In genomic region chr12:44287545-44287944, GRCh38 we compare ENCODE assay signal across 24 cellular contexts.
A peak's percentile ranks its signal among the peaks of the same experiment; 100 is the strongest.
DNase-seq lines count a peak whose midpoint lies in the region; ATAC-seq and TF ChIP-seq lines count a peak whose summit lies in the region.
"Had no signal": no experiment of that assay in that cellular context is flagged by ENCODE, and none has a peak within 500 bp of the region (broad histone marks: within the 10 kb centered on the region; RNA-seq: fewer than 3 reads in every experiment).

No MANE protein-coding gene starts in this region.

- no peak overlapping the region for H4K91ac ChIP-seq in IMR-90 (ENCODE audit: insufficient read depth, low read depth, low read length)

- H2BK15ac ChIP-seq in IMR-90 (ENCODE audit: low read depth, low read length): no peak overlapping the region

- H3K18ac ChIP-seq in IMR-90 (ENCODE audit: low read depth, low read length): no peak overlapping the region

- no peak overlapping the region for H3K14ac ChIP-seq in IMR-90 (replicated peaks; ENCODE audit: low read depth, low read length)

- H4K20me1 ChIP-seq in IMR-90 (ENCODE audit: insufficient read depth, low read length) (no peaks in the 10 kb centered on the region), osteoblast (ENCODE audit: insufficient read depth, low read length) (no peaks in the 10 kb centered on the region)

- H3K4me3 ChIP-seq in IMR-90 (ENCODE audit: insufficient read depth, low read depth, low read length) (no peak overlapping the region), epithelial cell of esophagus (ENCODE audit: low read length) (no peak overlapping the region), osteoblast (ENCODE audit: insufficient read depth, low read length) (no peak overlapping the region)
- H3K4me3 ChIP-seq: thyroid gland had no signal

- CTCF ChIA-PET in IMR-90 (lab: Yijun Ruan, JAX) (no interaction called here), RWPE1 (lab: Yijun Ruan, JAX) (interaction anchor here (0.7 kb wide), 1 partner anchor 13 kb away, joined by 3 read pairs; no protein-coding TSS in a partner anchor)

- H3K79me2 ChIP-seq in osteoblast (ENCODE audit: insufficient read depth, low read length): no peaks in the 10 kb centered on the region

- H3K9ac ChIP-seq in IMR-90 (ENCODE audit: low read depth, low read length): no peak overlapping the region

- H3K9me1 ChIP-seq in IMR-90 (ENCODE audit: insufficient read depth, low read length): no peaks in the 10 kb centered on the region

- H2BK20ac ChIP-seq in IMR-90 (ENCODE audit: low read depth, low read length): no peak overlapping the region

- no peak overlapping the region for H2AK5ac ChIP-seq in IMR-90 (ENCODE audit: low read depth, low read length)

- H3K27me3 ChIP-seq in IMR-90 (ENCODE audit: control insufficient read depth, insufficient read depth, low read length) (no peaks in the 10 kb centered on the region), osteoblast (ENCODE audit: insufficient read depth, low read length) (no peaks in the 10 kb centered on the region)
- H3K27me3 ChIP-seq: thyroid gland had no signal

- no peak overlapping the region for H2BK5ac ChIP-seq in IMR-90 (ENCODE audit: low read depth, low read length, poor library complexity, severe bottlenecking)

- dilution Hi-C loops in IMR-90 (cut with HindIII; ENCODE audit: low sequenced_read_pairs, unreplicated experiment): no loop called here

- H3K4me1 ChIP-seq in IMR-90 (ENCODE audit: control insufficient read depth, insufficient read depth, low read length) (no peaks in the 10 kb centered on the region), osteoblast (ENCODE audit: insufficient read depth, low read length) (peaks cover 8% of the 10 kb centered on the region)
- H3K4me1 ChIP-seq: Caco-2, thyroid gland had no signal

- no peak for TF ChIP-seq POLR2A in IMR-90 (IDR thresholded peaks at IDR 0.05; ENCODE audit: low read depth, low read length)

- H3K56ac ChIP-seq in IMR-90 (ENCODE audit: extremely low read depth, insufficient read depth, low read length): no peak overlapping the region

- POLR2A ChIA-PET in IMR-90 (lab: Charles Lee; ENCODE audit: unreplicated experiment) (no interaction called here), RWPE1 (lab: Yijun Ruan, JAX; ENCODE audit: low non-redundant PET) (no interaction called here)

- H2BK120ac ChIP-seq in IMR-90 (ENCODE audit: low read depth, low read length): no peak overlapping the region

- TF ChIP-seq CTCF in IMR-90 (conservative IDR thresholded peaks at IDR 0.05; ENCODE audit: low read depth, low read length) (no peak), epithelial cell of esophagus (IDR thresholded peaks at IDR 0.05; ENCODE audit: insufficient read depth, low read depth, low read length, missing control alignments) (no peak), osteoblast (IDR thresholded peaks at IDR 0.05; ENCODE audit: extremely low read depth, low read depth, low read length) (no peak), RWPE1 (conservative IDR thresholded peaks at IDR 0.05; ENCODE audit: low read depth) (no peak)

- in situ Hi-C loops in IMR-90 (cut with MboI; ENCODE audit: low sequenced_read_pairs): no loop called here

- H3K23ac ChIP-seq in IMR-90 (ENCODE audit: low read depth, low read length): no peak overlapping the region

- BruUV-seq in IMR-90 (replicated peaks; lab: Mats Ljungman, UMichigan): no TSS peak

- intact Hi-C loops in IMR-90 (cut with micrococcal nuclease): no loop called here

- no peak overlapping the region for H4K5ac ChIP-seq in IMR-90 (ENCODE audit: low read depth, low read length)

- ATAC-seq in IMR-90 (ENCODE audit: low read depth) (no peak), GM21717 (IDR thresholded peaks at IDR 0.05; ENCODE audit: unreplicated experiment) (no peak)
- ATAC-seq: HCT116; naive thymus-derived CD4-positive, alpha-beta T cell had no signal

- H3K79me1 ChIP-seq in IMR-90 (ENCODE audit: low read depth in 1 of 2, low read length in 2 of 2): no peaks in the 10 kb centered on the region

- H4K8ac ChIP-seq in IMR-90 (ENCODE audit: low read depth in 2 of 2, low read length in 2 of 2): no peak overlapping the region

- H2AK9ac ChIP-seq in IMR-90 (replicated peaks; ENCODE audit: low read depth, low read length, poor library complexity): no peak overlapping the region

- DNase-seq in NCI-H82 (lab: John Stamatoyannopoulos, UW): peak; percentile 10
- no peak for DNase-seq in NCI-H82 treated with DMSO at 0.1 percent for 48 hours (lab: John Stamatoyannopoulos, UW; ENCODE audit: unreplicated experiment)
- peak; percentile 43 for DNase-seq in IMR-90
- peak; percentile 55 for DNase-seq in epithelial cell of esophagus (ENCODE audit: low read depth)
- peak; percentile 15 for DNase-seq in osteoblast (ENCODE audit: insufficient read length, low spot score, missing footprints)
- DNase-seq in RWPE1 (ENCODE audit: low spot score): no peak
- DNase-seq in cerebellar cortex (ENCODE audit: low spot score): no peak
- DNase-seq: activated CD4-positive, alpha-beta memory T cell treated with anti-CD3 and anti-CD28 coated beads, Interleukin-2, amount 10 ng/mL, durations not matched to agents 7 days and 5 days; activated CD4-positive, alpha-beta T cell treated with anti-CD3 and anti-CD28 coated beads for 1 hour; aorta; Caco-2; caudate nucleus; GDM1; KBM-7; kidney; naive thymus-derived CD4-positive, alpha-beta T cell; NCI-H2171; NCI-H526; occipital lobe; T-helper 2 cell; thyroid gland had no signal

- H3K4ac ChIP-seq in IMR-90 (ENCODE audit: low read depth, low read length): no peak overlapping the region

- no peak for TF ChIP-seq RAD21 in IMR-90 (IDR thresholded peaks at IDR 0.05; ENCODE audit: low read length)

- H2AFZ ChIP-seq in IMR-90 (replicated peaks; ENCODE audit: low read length, poor library complexity) (no peak overlapping the region), osteoblast (ENCODE audit: low read length) (no peak overlapping the region)

- no peak overlapping the region for H3K27ac ChIP-seq in IMR-90 (ENCODE audit: insufficient read depth, low read length)
- no peak overlapping the region for H3K27ac ChIP-seq in osteoblast (ENCODE audit: low read depth, low read length)
- H3K27ac ChIP-seq in RWPE1: no peak overlapping the region
- H3K27ac ChIP-seq: C4-2B, thyroid gland had no signal

- H3K36me3 ChIP-seq in IMR-90 (ENCODE audit: control insufficient read depth, insufficient read depth, low read length): no peaks in the 10 kb centered on the region
- no peaks in the 10 kb centered on the region for H3K36me3 ChIP-seq in osteoblast (ENCODE audit: insufficient read depth, low read length)
- H3K36me3 ChIP-seq: thyroid gland had no signal

- no peak overlapping the region for H3K4me2 ChIP-seq in IMR-90 (ENCODE audit: low read depth, low read length)
- no peak overlapping the region for H3K4me2 ChIP-seq in osteoblast (ENCODE audit: insufficient read depth, low read length)

- H3K9me3 ChIP-seq in IMR-90 (ENCODE audit: control insufficient read depth, insufficient read depth, low read length): no peaks in the 10 kb centered on the region
- no peaks in the 10 kb centered on the region for H3K9me3 ChIP-seq in osteoblast (ENCODE audit: low read depth, low read length)
- H3K9me3 ChIP-seq: Caco-2, thyroid gland had no signal

TF ChIP-seq in IMR-90, 13 proteins besides CTCF, POLR2A, EP300 and RAD21:
- TF ChIP-seq SMC3 (IDR thresholded peaks at IDR 0.05; ENCODE audit: low read depth, low read length) (no peak), NFE2L2 (IDR thresholded peaks at IDR 0.05; ENCODE audit: low read depth, low read length) (no peak), CHD1 (IDR thresholded peaks at IDR 0.05; ENCODE audit: low read depth, low read length) (no peak), FOS (IDR thresholded peaks at IDR 0.05; ENCODE audit: low read depth, low read length) (no peak), RCOR1 (IDR thresholded peaks at IDR 0.05; ENCODE audit: insufficient replicate concordance, low read length) (no peak), MAFK (IDR thresholded peaks at IDR 0.05; ENCODE audit: low read depth, low read length) (no peak), CEBPB (IDR thresholded peaks at IDR 0.05; ENCODE audit: low read depth, low read length) (no peak; the same call in 1 of the 2 replicates), MXI1 (IDR thresholded peaks at IDR 0.05; ENCODE audit: borderline replicate concordance, low read depth, low read length) (no peak), MAZ (IDR thresholded peaks at IDR 0.05; ENCODE audit: borderline replicate concordance, low read depth, low read length) (no peak), BHLHE40 (IDR thresholded peaks at IDR 0.05; ENCODE audit: low read depth, low read length) (no peak), RFX5 (IDR thresholded peaks at IDR 0.05; ENCODE audit: low read depth, low read length) (no peak)
- TF ChIP-seq, protein P1, sequence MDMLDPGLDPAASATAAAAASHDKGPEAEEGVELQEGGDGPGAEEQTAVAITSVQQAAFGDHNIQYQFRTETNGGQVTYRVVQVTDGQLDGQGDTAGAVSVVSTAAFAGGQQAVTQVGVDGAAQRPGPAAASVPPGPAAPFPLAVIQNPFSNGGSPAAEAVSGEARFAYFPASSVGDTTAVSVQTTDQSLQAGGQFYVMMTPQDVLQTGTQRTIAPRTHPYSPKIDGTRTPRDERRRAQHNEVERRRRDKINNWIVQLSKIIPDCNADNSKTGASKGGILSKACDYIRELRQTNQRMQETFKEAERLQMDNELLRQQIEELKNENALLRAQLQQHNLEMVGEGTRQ (IDR thresholded peaks at IDR 0.05; ENCODE audit: low read depth, low read length): no peak
- TF ChIP-seq, protein P2, sequence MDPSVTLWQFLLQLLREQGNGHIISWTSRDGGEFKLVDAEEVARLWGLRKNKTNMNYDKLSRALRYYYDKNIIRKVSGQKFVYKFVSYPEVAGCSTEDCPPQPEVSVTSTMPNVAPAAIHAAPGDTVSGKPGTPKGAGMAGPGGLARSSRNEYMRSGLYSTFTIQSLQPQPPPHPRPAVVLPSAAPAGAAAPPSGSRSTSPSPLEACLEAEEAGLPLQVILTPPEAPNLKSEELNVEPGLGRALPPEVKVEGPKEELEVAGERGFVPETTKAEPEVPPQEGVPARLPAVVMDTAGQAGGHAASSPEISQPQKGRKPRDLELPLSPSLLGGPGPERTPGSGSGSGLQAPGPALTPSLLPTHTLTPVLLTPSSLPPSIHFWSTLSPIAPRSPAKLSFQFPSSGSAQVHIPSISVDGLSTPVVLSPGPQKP (IDR thresholded peaks at IDR 0.05; ENCODE audit: borderline replicate concordance, low read depth, low read length): no peak

Comparison
In these comparisons a context has a peak if more than half of its experiments do, and no peak if none do; other contexts are left out.
1. DNase-seq: peak in NCI-H82 (single experiment), IMR-90 (single experiment), epithelial cell of esophagus (single experiment) and osteoblast (single experiment); none in NCI-H82 treated with DMSO at 0.1 percent for 48 hours (single experiment), RWPE1 (single experiment) and cerebellar cortex (single experiment).